In the genomic region with DNA sequence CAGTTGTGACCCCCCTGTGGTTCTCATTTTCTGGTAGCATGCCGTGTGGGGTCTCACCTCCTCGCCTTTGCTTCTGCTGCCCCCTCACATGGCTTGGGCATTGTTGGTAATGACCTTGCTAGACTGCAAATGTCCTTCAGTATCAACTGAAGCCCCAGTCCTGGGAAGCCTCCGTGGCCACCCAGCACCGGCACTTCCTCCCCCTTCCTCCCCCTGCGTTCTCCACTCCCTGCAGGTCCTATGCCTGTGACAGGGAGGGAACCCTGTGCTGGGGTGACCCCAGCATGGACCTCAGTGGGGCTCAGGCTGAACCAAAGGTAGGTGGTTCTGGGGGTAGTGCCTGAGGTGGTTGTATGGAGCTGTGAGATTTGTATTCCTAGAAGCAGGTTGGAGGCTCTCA, we compare ENCODE assay signal across 15 cellular contexts. TPM values are rescaled to one million over a fixed set of nuclear protein-coding genes. Genes with fewer than 3 reads are reported as not detected.
DNase-seq lines count a peak whose midpoint lies in the region; ATAC-seq and TF ChIP-seq lines count a peak whose summit lies in the region.
"Had no signal": no experiment of that assay in that cellular context is flagged by ENCODE, and none has a peak within 500 bp of the region (broad histone marks: within the 10 kb centered on the region; RNA-seq: fewer than 3 reads in every experiment).

No MANE protein-coding gene starts in this region.

- H4K91ac ChIP-seq in trophoblast cell (ENCODE audit: low read depth, low read length): no peak overlapping the region

- H3K18ac ChIP-seq in trophoblast cell (ENCODE audit: low read length): peak overlapping the region; percentile 27

- H3K4ac ChIP-seq in trophoblast cell (ENCODE audit: low read depth, low read length): no peak overlapping the region

- no peak for TF ChIP-seq CTCF in type B pancreatic cell (conservative IDR thresholded peaks at IDR 0.05)

- ATAC-seq in Right ventricle myocardium superior (ENCODE audit: poor library complexity): no peak
- ATAC-seq in left cardiac atrium: no peak
- ATAC-seq in left ventricle myocardium superior: no peak
- ATAC-seq in aorta (ENCODE audit: low FRiP score): no peak

- no peaks in the 10 kb centered on the region for H3K9me3 Mint-ChIP-seq in type B pancreatic cell
- H3K9me3 Mint-ChIP-seq: H9, IgD-negative memory B cell had no signal

- intact Hi-C loops in Right ventricle myocardium superior (cut with DNase I): no loop called here
- intact Hi-C loops in left cardiac atrium (cut with DNase I): no loop called here
- intact Hi-C loops in left ventricle myocardium superior (cut with micrococcal nuclease): no loop called here
- intact Hi-C loops in aorta (cut with DNase I): no loop called here

- WGBS in trophoblast cell (ENCODE audit: extremely low coverage, insufficient coverage, insufficient read length): no CpG with 5 or more reads among the region's 5 CpGs
- 84 to 94% methylated on average over 5 of the region's 5 CpGs for WGBS in aorta, 2 donors

- H3K9me3 ChIP-seq in trophoblast cell (ENCODE audit: insufficient read depth, low read depth, low read length) (no peaks in the 10 kb centered on the region), aorta (ENCODE audit: control insufficient read depth, low read length) (no peaks in the 10 kb centered on the region)
- H3K9me3 ChIP-seq: BLaER1 treated with 17β-estradiol and CSF1 and Interleukin-3, amounts not matched to agents 10 nM and 100 nM had no signal

- no peak overlapping the region for H2AFZ ChIP-seq in trophoblast cell (ENCODE audit: insufficient read depth, low read length, poor library complexity)

- H3K4me2 ChIP-seq in trophoblast cell (ENCODE audit: low read length): no peak overlapping the region
- H3K4me2 ChIP-seq: BLaER1 treated with 17β-estradiol and CSF1 and Interleukin-3, amounts not matched to agents 10 nM and 100 nM had no signal

- H3K4me1 Mint-ChIP-seq in type B pancreatic cell (ENCODE audit: unreplicated experiment): peaks cover 29% of the 10 kb centered on the region
- H3K4me1 Mint-ChIP-seq: IgD-negative memory B cell had no signal

- no peak overlapping the region for H2BK5ac ChIP-seq in trophoblast cell (ENCODE audit: low read depth, low read length, poor library complexity)

- no peak overlapping the region for H2BK12ac ChIP-seq in trophoblast cell (ENCODE audit: low read length)

- no peaks in the 10 kb centered on the region for H3K27me3 Mint-ChIP-seq in type B pancreatic cell
- H3K27me3 Mint-ChIP-seq: IgD-negative memory B cell had no signal

- H3K4me1 ChIP-seq in trophoblast cell (ENCODE audit: control insufficient read depth in 1 of 2, insufficient read depth in 2 of 2, low read length in 2 of 2): peaks cover 10 to 12% of the 10 kb centered on the region in 2 experiments
- H3K4me1 ChIP-seq in aorta (ENCODE audit: control insufficient read depth in 1 of 2, insufficient read depth in 2 of 2, low read length in 2 of 2): peaks cover 0 to 5% of the 10 kb centered on the region in 2 donors

- no peak overlapping the region for H3K23ac ChIP-seq in trophoblast cell (ENCODE audit: low read length)

- H3K79me2 ChIP-seq in trophoblast cell (ENCODE audit: control insufficient read depth, insufficient read depth, low read length, poor library complexity): peaks cover 1% of the 10 kb centered on the region

- H3K4me3 ChIP-seq in trophoblast cell (ENCODE audit: low read depth, low read length) (no peak overlapping the region), aorta (ENCODE audit: low read length in 2 of 2) (no peak overlapping the region)
- H3K4me3 ChIP-seq: BLaER1 treated with 17β-estradiol and CSF1 and Interleukin-3, amounts not matched to agents 10 nM and 100 nM had no signal

- no peak overlapping the region for H3K27ac Mint-ChIP-seq in type B pancreatic cell
- H3K27ac Mint-ChIP-seq: H9, IgD-negative memory B cell had no signal

- H4K12ac ChIP-seq in trophoblast cell (ENCODE audit: low read depth, low read length): no peak overlapping the region

- no peak overlapping the region for H3K9ac ChIP-seq in trophoblast cell (ENCODE audit: low read length)

- H3K36me3 ChIP-seq in trophoblast cell (ENCODE audit: control insufficient read depth in 1 of 2, insufficient read depth in 2 of 2, low read length in 2 of 2): no peaks in the 10 kb centered on the region
- H3K36me3 ChIP-seq in aorta (ENCODE audit: control insufficient read depth in 1 of 2, insufficient read depth in 2 of 2, low read length in 1 of 2): no peaks in the 10 kb centered on the region
- H3K36me3 ChIP-seq: BLaER1 treated with 17β-estradiol and CSF1 and Interleukin-3, amounts not matched to agents 10 nM and 100 nM had no signal

- H2AK5ac ChIP-seq in trophoblast cell (ENCODE audit: low read length): no peak overlapping the region

- H4K8ac ChIP-seq in trophoblast cell (ENCODE audit: low read depth, low read length): no peak overlapping the region

- H3K27me3 ChIP-seq in trophoblast cell (ENCODE audit: insufficient read depth, low read length): no peaks in the 10 kb centered on the region
- H3K27me3 ChIP-seq in aorta (ENCODE audit: control insufficient read depth in 1 of 2, insufficient read depth in 2 of 2, low read length in 1 of 2): no peaks in the 10 kb centered on the region
- H3K27me3 ChIP-seq: BLaER1 treated with 17β-estradiol and CSF1 and Interleukin-3, amounts not matched to agents 10 nM and 100 nM had no signal

- H3K4me3 Mint-ChIP-seq in type B pancreatic cell: no peak overlapping the region
- H3K4me3 Mint-ChIP-seq: H9 had no signal

- no peaks in the 10 kb centered on the region for H3K36me3 Mint-ChIP-seq in type B pancreatic cell

- peak; percentile 31 for DNase-seq in Right ventricle myocardium superior
- no peak for DNase-seq in left cardiac atrium
- DNase-seq in left ventricle myocardium superior: peak; percentile 29
- DNase-seq in trophoblast cell: no peak
- DNase-seq in aorta: peak; percentile 26 to 57
- no peak for DNase-seq in pons (ENCODE audit: low spot score)
- no peak for DNase-seq in type B pancreatic cell (ENCODE audit: extremely low spot score, unreplicated experiment)
- no peak for DNase-seq in hepatic stellate cell (ENCODE audit: low spot score)
- DNase-seq: DMS 273 treated with DMSO at 0.1 percent for 48 hours, H9, NCI-H1417, NCI-H2029, NCI-H510A treated with DMSO at 0.1 percent for 48 hours had no signal

- no peak overlapping the region for H2BK120ac ChIP-seq in trophoblast cell (ENCODE audit: insufficient read depth, low read length, poor library complexity)

- H3K79me1 ChIP-seq in trophoblast cell (ENCODE audit: low read length): peaks cover 10% of the 10 kb centered on the region

- H3K27ac ChIP-seq in trophoblast cell (ENCODE audit: low read depth, low read length): no peak overlapping the region
- no peak overlapping the region for H3K27ac ChIP-seq in aorta (ENCODE audit: low read depth in 1 of 2, low read length in 2 of 2)
- H3K27ac ChIP-seq: BLaER1 treated with 17β-estradiol and CSF1 and Interleukin-3, amounts not matched to agents 10 nM and 100 nM had no signal

- peak overlapping the region; percentile 11 for H3K14ac ChIP-seq in trophoblast cell (ENCODE audit: low read length)

RNA-seq across cellular contexts. Expression of gene ST3GAL4, which starts 5.9 kb away (rescaled TPM):
- total RNA-seq in Right ventricle myocardium superior: 36.5 TPM
- 100 to 1,000 TPM in 1 of 2 donors, 10 to 100 TPM in 1; 57.1 to 109 TPM for total RNA-seq in left cardiac atrium
- 45.4 TPM for total RNA-seq in left ventricle myocardium superior
- polyA plus RNA-seq in trophoblast cell (2013): 16.1 and 17.5 TPM in 2 replicates
- 10 to 100 TPM; 26.5 to 36.3 TPM for total RNA-seq in aorta
- polyA plus RNA-seq in aorta: 10 to 100 TPM; 25.4 to 29.9 TPM
- total RNA-seq in type B pancreatic cell (ENCODE audit: low replicate concordance): 18.6 and 19.1 TPM in 2 replicates

RNA-seq across cellular contexts. Expression of gene DCPS, which starts 57.5 kb away (rescaled TPM):
- total RNA-seq in Right ventricle myocardium superior (10.7 TPM), left cardiac atrium (10 to 100 TPM; 11.3 to 13.1 TPM), left ventricle myocardium superior (11.1 TPM), aorta (1 to 10 TPM; 9.0 to 9.9 TPM), type B pancreatic cell (ENCODE audit: low replicate concordance) (9.8 and 17.6 TPM in 2 replicates)
- polyA plus RNA-seq in trophoblast cell (2013): 11.2 and 12.2 TPM in 2 replicates
- polyA plus RNA-seq in aorta: 1 to 10 TPM; 7.9 to 9.6 TPM

Comparison
In these comparisons a context has a peak if more than half of its experiments do, and no peak if none do; other contexts are left out.
1. DNase-seq: peak in Right ventricle myocardium superior (single experiment), left ventricle myocardium superior (single experiment) and aorta (2 of 2); none in left cardiac atrium (single experiment), trophoblast cell (0 of 2), pons (single experiment), type B pancreatic cell (single experiment) and hepatic stellate cell (single experiment).